19 cellular contexts compared by ENCODE assay signal in genomic region chr3:30810617-30811016, GRCh38.
DNase-seq lines count a peak whose midpoint lies in the region; ATAC-seq and TF ChIP-seq lines count a peak whose summit lies in the region.
"Had no signal": no experiment of that assay in that cellular context is flagged by ENCODE, and none has a peak within 500 bp of the region (broad histone marks: within the 10 kb centered on the region; RNA-seq: fewer than 3 reads in every experiment).

No MANE protein-coding gene starts in this region.

- no peak overlapping the region for H3K4me3 Mint-ChIP-seq in CD8-positive, alpha-beta T cell
- H3K4me3 Mint-ChIP-seq: activated naive CD4-positive, alpha-beta T cell treated with anti-CD3 and anti-CD28 coated beads for 36 hours; B cell; nephron progenitor cell had no signal

- ATAC-seq in CD8-positive, alpha-beta T cell = no peak

- H3K9me3 ChIP-seq in CD8-positive, alpha-beta T cell (ENCODE audit: low read length) = no peaks in the 10 kb centered on the region
- H3K9me3 ChIP-seq in left ventricle myocardium inferior (replicated peaks) = no peaks in the 10 kb centered on the region
- H3K9me3 ChIP-seq in MG63 = no peaks in the 10 kb centered on the region
- H3K9me3 ChIP-seq: breast epithelium, testis had no signal

- POLR2A ChIA-PET in CD8-positive, alpha-beta T cell (lab: Charles Lee) = no interaction called here

- H3K27me3 ChIP-seq in CD8-positive, alpha-beta T cell (ENCODE audit: insufficient read depth, low read length) = no peaks in the 10 kb centered on the region
- H3K27me3 ChIP-seq in left ventricle myocardium inferior (ENCODE audit: low read depth) (no peaks in the 10 kb centered on the region), MG63 (no peaks in the 10 kb centered on the region)
- H3K27me3 ChIP-seq: breast epithelium, testis had no signal

- no peaks in the 10 kb centered on the region for H3K36me3 Mint-ChIP-seq in CD8-positive, alpha-beta T cell

- H3K4me1 Mint-ChIP-seq in CD8-positive, alpha-beta T cell (ENCODE audit: low read depth) = no peaks in the 10 kb centered on the region
- H3K4me1 Mint-ChIP-seq: B cell had no signal

- intact Hi-C loops in CD8-positive, alpha-beta T cell (cut with DNase I, micrococcal nuclease) = no loop called here
- intact Hi-C loops in left ventricle myocardium inferior (cut with micrococcal nuclease) (no loop called here), posterior vena cava (cut with DNase I) (no loop called here)

- H3K4me3 ChIP-seq in CD8-positive, alpha-beta T cell (ENCODE audit: low read depth, low read length) = no peak overlapping the region
- H3K4me3 ChIP-seq in left ventricle myocardium inferior (peak overlapping the region; percentile 38), MG63 (no peak overlapping the region)
- H3K4me3 ChIP-seq: breast epithelium, lung, testis had no signal

- H3K27ac Mint-ChIP-seq in CD8-positive, alpha-beta T cell = peak overlapping the region; percentile 10
- H3K27ac Mint-ChIP-seq: activated naive CD4-positive, alpha-beta T cell treated with anti-CD3 and anti-CD28 coated beads for 36 hours; B cell; nephron progenitor cell had no signal

- peak in 2 of 7 experiments; percentile 0 to 9 for DNase-seq in CD8-positive, alpha-beta T cell
- DNase-seq in amniotic epithelial cell (ENCODE audit: low read depth) (peak; percentile 8), left ventricle myocardium inferior (peak; percentile 12), posterior vena cava (ENCODE audit: low spot score) (peak; percentile 62), HuH-7.5 (ENCODE audit: low spot score) (no peak), T-helper 2 cell (no peak), germinal center (ENCODE audit: low spot score) (no peak), MG63 (no peak)
- DNase-seq: activated CD8-positive, alpha-beta memory T cell treated with anti-CD3 and anti-CD28 coated beads, Interleukin-2, amount 50 U/mL, for 48 hours; activated naive CD4-positive, alpha-beta T cell treated with anti-CD3 and anti-CD28 coated beads for 36 hours; DMS 273 treated with DMSO at 0.1 percent for 48 hours; NCI-H187 treated with DMSO at 0.1 percent for 48 hours; NCI-H510A treated with DMSO at 0.1 percent for 48 hours; nephron progenitor cell; SHP77 treated with DMSO at 0.1 percent for 48 hours; testis had no signal

- H3K4me1 ChIP-seq in CD8-positive, alpha-beta T cell (ENCODE audit: insufficient read depth, low read length) = no peaks in the 10 kb centered on the region
- H3K4me1 ChIP-seq in left ventricle myocardium inferior = peaks cover 20% of the 10 kb centered on the region
- H3K4me1 ChIP-seq: breast epithelium, testis had no signal

- TF ChIP-seq CTCF in CD8-positive, alpha-beta T cell (IDR thresholded peaks at IDR 0.05) = no peak
- TF ChIP-seq CTCF in left ventricle myocardium inferior (IDR thresholded peaks at IDR 0.05; ENCODE audit: borderline replicate concordance) = no peak

- H3K36me3 ChIP-seq in CD8-positive, alpha-beta T cell (ENCODE audit: insufficient read depth, low read length) = no peaks in the 10 kb centered on the region
- no peaks in the 10 kb centered on the region for H3K36me3 ChIP-seq in left ventricle myocardium inferior
- no peaks in the 10 kb centered on the region for H3K36me3 ChIP-seq in MG63
- H3K36me3 ChIP-seq: breast epithelium had no signal

- no peaks in the 10 kb centered on the region for H3K9me3 Mint-ChIP-seq in CD8-positive, alpha-beta T cell
- H3K9me3 Mint-ChIP-seq: activated naive CD4-positive, alpha-beta T cell treated with anti-CD3 and anti-CD28 coated beads for 36 hours; nephron progenitor cell had no signal

- H3K27ac ChIP-seq in CD8-positive, alpha-beta T cell (ENCODE audit: low read depth, low read length) = no peak overlapping the region
- peak overlapping the region; percentile 73 for H3K27ac ChIP-seq in left ventricle myocardium inferior (replicated peaks)
- H3K27ac ChIP-seq: testis had no signal

- no peaks in the 10 kb centered on the region for H3K27me3 Mint-ChIP-seq in CD8-positive, alpha-beta T cell (ENCODE audit: low read depth)

- CTCF ChIA-PET in CD8-positive, alpha-beta T cell (lab: Charles Lee) = interaction anchor here (1.0 kb wide), 1 partner anchor 1894 kb away, joined by 3 read pairs; no protein-coding TSS in a partner anchor

Comparison
In these comparisons a context has a peak if more than half of its experiments do, and no peak if none do; other contexts are left out.
1. DNase-seq: peak in amniotic epithelial cell (single experiment), left ventricle myocardium inferior (single experiment) and posterior vena cava (single experiment); none in HuH-7.5 (single experiment), T-helper 2 cell (0 of 5), germinal center (single experiment) and MG63 (single experiment).